30 cellular contexts compared by ENCODE assay signal in the genomic region with DNA sequence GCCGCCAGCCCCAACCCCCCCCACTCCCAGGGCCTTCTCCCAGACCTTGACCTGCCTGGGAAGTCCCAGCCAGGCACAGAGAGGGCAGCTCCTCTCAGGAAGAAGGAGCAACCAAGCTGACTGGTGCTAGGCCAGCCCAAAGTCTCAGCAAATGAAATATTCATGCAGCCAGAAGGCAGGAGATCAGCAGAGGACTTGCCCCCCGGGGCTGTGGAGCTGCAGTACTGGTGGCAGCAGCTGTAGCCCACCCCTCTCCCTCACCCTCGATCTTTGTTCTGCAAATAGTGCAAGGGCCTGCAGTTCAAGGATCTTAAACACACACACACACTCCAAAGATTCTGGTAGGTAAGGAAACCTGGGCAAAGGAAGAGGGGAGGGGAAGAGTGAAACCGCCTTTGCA. TPM values are rescaled to one million over a fixed set of nuclear protein-coding genes. Genes with fewer than 3 reads are reported as not detected.
"Had no signal": no experiment of that assay in that cellular context is flagged by ENCODE, and none has a peak within 500 bp of the region (broad histone marks: within the 10 kb centered on the region; RNA-seq: fewer than 3 reads in every experiment).

No MANE protein-coding gene starts in this region.

- H3K27me3 ChIP-seq: ascending aorta, body of pancreas had no signal

- DNase-seq: activated CD4-positive, alpha-beta T cell treated with anti-CD3 and anti-CD28 coated beads for 48 hours; activated CD4-positive, alpha-beta T cell treated with anti-CD3 and anti-CD28 coated beads, Interleukin-2, amount 50 U/mL, for 4 hours; activated CD4-positive, CD25-positive, alpha-beta regulatory T cell treated with anti-CD3 and anti-CD28 coated beads, Interleukin-2, amount 50 U/mL, for 72 hours; activated CD8-positive, alpha-beta memory T cell treated with anti-CD3 and anti-CD28 coated beads, Interleukin-2, amount 50 U/mL, for 48 hours; activated CD8-positive, alpha-beta T cell treated with anti-CD3 and anti-CD28 coated beads, Interleukin-2, amount 10 ng/mL, durations not matched to agents 7 days and 5 days; activated effector memory CD4-positive, alpha-beta T cell treated with Interleukin-2 at 50 U/mL for 16 hours; activated naive CD4-positive, alpha-beta T cell; activated naive CD8-positive, alpha-beta T cell treated with anti-CD3 and anti-CD28 coated beads, Interleukin-2, amount 50 U/mL, for 24 hours; activated T-cell treated with anti-CD3 and anti-CD28 coated beads, Interleukin-2, amount 50 U/mL, for 24 hours; amniotic stem cell; body of pancreas; KG1; NCI-H1092 treated with DMSO at 0.1 percent for 48 hours; NCI-H1417 treated with DMSO at 0.1 percent for 48 hours; NCI-H1694; NCI-H2029; NCI-H345; NCI-H510A; NCI-H526 treated with DMSO at 0.1 percent for 48 hours; NCI-H82; OCI-M1; RPMI8226; T-helper 1 cell had no signal

- H3K4me1 Mint-ChIP-seq: activated naive CD4-positive, alpha-beta T cell treated with anti-CD3 and anti-CD28 coated beads, Interleukin-2, amount 50 U/mL, for 24 hours; activated naive CD8-positive, alpha-beta T cell treated with anti-CD3 and anti-CD28 coated beads, Interleukin-2, amount 50 U/mL, for 24 hours had no signal

- H3K27ac Mint-ChIP-seq: activated CD8-positive, alpha-beta T cell treated with anti-CD3 and anti-CD28 coated beads, Interleukin-2, amount 10 ng/mL, durations not matched to agents 7 days and 5 days; activated naive CD4-positive, alpha-beta T cell treated with anti-CD3 and anti-CD28 coated beads, Interleukin-2, amount 50 U/mL, for 24 hours; activated naive CD8-positive, alpha-beta T cell treated with anti-CD3 and anti-CD28 coated beads, Interleukin-2, amount 50 U/mL, for 24 hours; activated T-cell treated with anti-CD3 and anti-CD28 coated beads, Interleukin-2, amount 50 U/mL, for 24 hours; activated T-helper 1 cell treated with anti-CD3 and anti-CD28 coated beads, Interleukin-12 subunit alpha, Interleukin-12 subunit beta, Interleukin-2, Interleukin-4 antibody, amounts not matched to agents 30 ng/mL and 10 ng/mL and 1 ng/mL, durations not matched to agents 14 hours and 24 hours and 36 hours had no signal

- H3K27ac ChIP-seq: ascending aorta, body of pancreas, SK-N-MC had no signal

- H3K4me3 Mint-ChIP-seq: activated CD8-positive, alpha-beta T cell treated with anti-CD3 and anti-CD28 coated beads, Interleukin-2, amount 10 ng/mL, durations not matched to agents 7 days and 5 days; activated naive CD4-positive, alpha-beta T cell treated with anti-CD3 and anti-CD28 coated beads, Interleukin-2, amount 50 U/mL, for 24 hours; activated naive CD8-positive, alpha-beta T cell treated with anti-CD3 and anti-CD28 coated beads, Interleukin-2, amount 50 U/mL, for 24 hours; activated T-cell treated with anti-CD3 and anti-CD28 coated beads, Interleukin-2, amount 50 U/mL, for 24 hours; activated T-helper 1 cell treated with anti-CD3 and anti-CD28 coated beads, Interleukin-12 subunit alpha, Interleukin-12 subunit beta, Interleukin-2, Interleukin-4 antibody, amounts not matched to agents 30 ng/mL and 10 ng/mL and 1 ng/mL, durations not matched to agents 14 hours and 24 hours and 36 hours had no signal

- H3K9me3 ChIP-seq: ascending aorta, body of pancreas had no signal

- H3K36me3 ChIP-seq: ascending aorta had no signal

- H3K4me1 ChIP-seq: ascending aorta had no signal

- ATAC-seq: activated CD8-positive, alpha-beta T cell treated with anti-CD3 and anti-CD28 coated beads, Interleukin-2, amount 10 ng/mL, durations not matched to agents 7 days and 5 days; activated naive CD8-positive, alpha-beta T cell treated with anti-CD3 and anti-CD28 coated beads, Interleukin-2, amount 50 U/mL, for 24 hours; body of pancreas; Panc1; Right ventricle myocardium inferior had no signal

- H3K9me3 Mint-ChIP-seq: activated naive CD4-positive, alpha-beta T cell treated with anti-CD3 and anti-CD28 coated beads, Interleukin-2, amount 50 U/mL, for 24 hours; activated naive CD8-positive, alpha-beta T cell treated with anti-CD3 and anti-CD28 coated beads, Interleukin-2, amount 50 U/mL, for 24 hours; activated T-cell treated with anti-CD3 and anti-CD28 coated beads, Interleukin-2, amount 50 U/mL, for 24 hours; activated T-helper 1 cell treated with anti-CD3 and anti-CD28 coated beads, Interleukin-12 subunit alpha, Interleukin-12 subunit beta, Interleukin-2, Interleukin-4 antibody, amounts not matched to agents 30 ng/mL and 10 ng/mL and 1 ng/mL, durations not matched to agents 14 hours and 24 hours and 36 hours had no signal

- H3K4me3 ChIP-seq: ascending aorta, body of pancreas, SK-N-MC had no signal

RNA-seq across cellular contexts. Expression of a gene that starts 3.5 kb away (rescaled TPM):
- total RNA-seq: activated CD8-positive, alpha-beta T cell treated with anti-CD3 and anti-CD28 coated beads, Interleukin-2, amount 10 ng/mL, durations not matched to agents 7 days and 5 days; activated T-helper 1 cell treated with anti-CD3 and anti-CD28 coated beads, Interleukin-12 subunit alpha, Interleukin-12 subunit beta, Interleukin-2, Interleukin-4 antibody, amounts not matched to agents 30 ng/mL and 10 ng/mL and 1 ng/mL, durations not matched to agents 14 hours and 24 hours and 36 hours; T-helper 2 cell treated with Interferon-gamma antibody and Interleukin-4, amounts not matched to agents 100 ng/mL and 5 ng/mL, for 36 hours had no signal
